ENCODE assay signal across 15 cellular contexts in the genomic region with DNA sequence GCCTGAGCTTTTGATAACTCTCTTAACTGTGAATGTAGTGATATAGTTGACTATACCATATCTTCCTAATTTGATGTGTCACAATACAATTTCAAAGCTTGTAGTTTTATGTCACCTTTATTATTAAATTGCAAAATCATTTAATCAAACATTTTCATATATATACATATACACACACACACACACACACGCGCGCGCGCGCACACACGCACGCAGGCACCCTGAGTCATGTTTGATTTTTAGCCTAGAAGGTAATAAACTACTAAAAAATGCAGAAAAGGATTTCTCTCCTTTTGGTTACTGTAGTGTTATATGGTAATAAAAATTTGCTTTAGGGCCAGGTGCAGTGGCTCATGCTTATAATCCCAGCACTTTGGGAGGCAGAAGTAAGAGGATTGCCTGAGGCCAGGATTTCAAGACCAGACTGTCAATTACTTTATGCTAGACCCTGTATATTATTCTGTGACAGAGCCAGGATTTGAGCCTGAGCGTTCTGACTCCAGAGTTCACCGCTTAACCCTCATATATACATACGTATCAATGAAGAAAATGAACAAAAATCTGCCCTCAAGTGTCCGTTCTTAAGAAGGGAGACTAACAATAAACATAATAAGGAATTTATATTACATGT.
DNase-seq lines count a peak whose midpoint lies in the region; ATAC-seq and TF ChIP-seq lines count a peak whose summit lies in the region.
"Had no signal": no experiment of that assay in that cellular context is flagged by ENCODE, and none has a peak within 500 bp of the region (broad histone marks: within the 10 kb centered on the region; RNA-seq: fewer than 3 reads in every experiment).

No MANE protein-coding gene starts in this region.

- TF ChIP-seq POLR2A in breast epithelium (IDR thresholded peaks at IDR 0.05) = no peak

- H3K27ac Mint-ChIP-seq in MCF 10A (ENCODE audit: low read depth, unreplicated experiment) = peak overlapping the region; percentile 25
- H3K27ac Mint-ChIP-seq in activated T-helper 17 cell treated with anti-CD3 and anti-CD28 coated beads, Interleukin-2, amount 50 U/mL, for 72 hours = peak overlapping the region; percentile 1
- H3K27ac Mint-ChIP-seq: CD4-positive, alpha-beta memory T cell; GM23338 had no signal

- H3K27me3 Mint-ChIP-seq in MCF 10A (ENCODE audit: insufficient read depth, unreplicated experiment) = no peaks in the 10 kb centered on the region
- no peaks in the 10 kb centered on the region for H3K27me3 Mint-ChIP-seq in activated T-helper 17 cell treated with anti-CD3 and anti-CD28 coated beads, Interleukin-2, amount 50 U/mL, for 72 hours
- H3K27me3 Mint-ChIP-seq: CD4-positive, alpha-beta memory T cell had no signal

- H3K9me3 Mint-ChIP-seq in MCF 10A (ENCODE audit: unreplicated experiment) = no peaks in the 10 kb centered on the region
- H3K9me3 Mint-ChIP-seq in activated T-helper 17 cell treated with anti-CD3 and anti-CD28 coated beads, Interleukin-2, amount 50 U/mL, for 72 hours = no peaks in the 10 kb centered on the region
- H3K9me3 Mint-ChIP-seq: CD14-positive monocyte; CD4-positive, alpha-beta memory T cell; GM23338 had no signal

- intact Hi-C loops in MCF 10A (cut with micrococcal nuclease) (no loop called here), breast epithelium (cut with DNase I; ENCODE audit: low total_unique reads) (no loop called here)

- no peak overlapping the region for H3K27ac ChIP-seq in breast epithelium
- H3K27ac ChIP-seq: BLaER1 had no signal

- no peaks in the 10 kb centered on the region for H3K4me1 ChIP-seq in breast epithelium

- POLR2A ChIA-PET in MCF 10A (lab: Yijun Ruan, JAX) = no interaction called here

- TF ChIP-seq CTCF in MCF 10A (IDR thresholded peaks at IDR 0.05; ENCODE audit: unreplicated experiment) (no peak), breast epithelium (IDR thresholded peaks at IDR 0.05) (no peak)

- DNase-seq in MCF 10A (ENCODE audit: unreplicated experiment) = no peak
- no peak for DNase-seq in breast epithelium (ENCODE audit: low spot score in 2 of 2)
- peak; percentile 29 for DNase-seq in D341Med (ENCODE audit: low spot score)
- peak; percentile 66 for DNase-seq in NCI-H69 (lab: John Stamatoyannopoulos, UW)
- DNase-seq in retina = no peak
- DNase-seq in stimulated activated CD4-positive, alpha-beta T cell treated with anti-CD3 and anti-CD28 coated beads, Interleukin-4, amount 100 ng/mL, for 24 hours = no peak
- DNase-seq: 8988T; Calu3; CD4-positive, alpha-beta memory T cell; GDM1; H7 had no signal

- H3K4me3 Mint-ChIP-seq in MCF 10A (ENCODE audit: unreplicated experiment) = no peak overlapping the region
- H3K4me3 Mint-ChIP-seq in activated T-helper 17 cell treated with anti-CD3 and anti-CD28 coated beads, Interleukin-2, amount 50 U/mL, for 72 hours = no peak overlapping the region
- H3K4me3 Mint-ChIP-seq: CD14-positive monocyte; CD4-positive, alpha-beta memory T cell; GM23338 had no signal

- CTCF ChIA-PET in MCF 10A (lab: Yijun Ruan, JAX) = no interaction called here

- no TSS peak for BruUV-seq in MCF 10A (replicated peaks; lab: Mats Ljungman, UMichigan)

- no peaks in the 10 kb centered on the region for H3K9me3 ChIP-seq in breast epithelium

- H3K36me3 Mint-ChIP-seq in MCF 10A (ENCODE audit: insufficient read depth, unreplicated experiment) = peaks cover 74% of the 10 kb centered on the region
- H3K36me3 Mint-ChIP-seq in activated T-helper 17 cell treated with anti-CD3 and anti-CD28 coated beads, Interleukin-2, amount 50 U/mL, for 72 hours (ENCODE audit: low read depth) = peaks cover 92% of the 10 kb centered on the region

- ATAC-seq in activated T-helper 17 cell treated with anti-CD3 and anti-CD28 coated beads, Interleukin-2, amount 50 U/mL, for 72 hours (replicated peaks) = no peak
- ATAC-seq: GM23338 had no signal

- no peaks in the 10 kb centered on the region for H3K27me3 ChIP-seq in breast epithelium
- H3K27me3 ChIP-seq: BLaER1 had no signal

- no peaks in the 10 kb centered on the region for H3K4me1 Mint-ChIP-seq in MCF 10A (ENCODE audit: insufficient read depth, unreplicated experiment)
- H3K4me1 Mint-ChIP-seq in activated T-helper 17 cell treated with anti-CD3 and anti-CD28 coated beads, Interleukin-2, amount 50 U/mL, for 72 hours = peaks cover 10% of the 10 kb centered on the region
- H3K4me1 Mint-ChIP-seq: CD14-positive monocyte had no signal

- no peaks in the 10 kb centered on the region for H3K36me3 ChIP-seq in breast epithelium

- H3K4me3 ChIP-seq in breast epithelium = no peak overlapping the region
- H3K4me3 ChIP-seq: BLaER1, GM23338 had no signal

Comparison
In these comparisons a context has a peak if more than half of its experiments do, and no peak if none do; other contexts are left out.
1. DNase-seq: peak in D341Med (single experiment) and NCI-H69 (single experiment); none in MCF 10A (single experiment), breast epithelium (0 of 2), retina (single experiment) and stimulated activated CD4-positive, alpha-beta T cell treated with anti-CD3 and anti-CD28 coated beads, Interleukin-4, amount 100 ng/mL, for 24 hours (single experiment).